In the genomic region with DNA sequence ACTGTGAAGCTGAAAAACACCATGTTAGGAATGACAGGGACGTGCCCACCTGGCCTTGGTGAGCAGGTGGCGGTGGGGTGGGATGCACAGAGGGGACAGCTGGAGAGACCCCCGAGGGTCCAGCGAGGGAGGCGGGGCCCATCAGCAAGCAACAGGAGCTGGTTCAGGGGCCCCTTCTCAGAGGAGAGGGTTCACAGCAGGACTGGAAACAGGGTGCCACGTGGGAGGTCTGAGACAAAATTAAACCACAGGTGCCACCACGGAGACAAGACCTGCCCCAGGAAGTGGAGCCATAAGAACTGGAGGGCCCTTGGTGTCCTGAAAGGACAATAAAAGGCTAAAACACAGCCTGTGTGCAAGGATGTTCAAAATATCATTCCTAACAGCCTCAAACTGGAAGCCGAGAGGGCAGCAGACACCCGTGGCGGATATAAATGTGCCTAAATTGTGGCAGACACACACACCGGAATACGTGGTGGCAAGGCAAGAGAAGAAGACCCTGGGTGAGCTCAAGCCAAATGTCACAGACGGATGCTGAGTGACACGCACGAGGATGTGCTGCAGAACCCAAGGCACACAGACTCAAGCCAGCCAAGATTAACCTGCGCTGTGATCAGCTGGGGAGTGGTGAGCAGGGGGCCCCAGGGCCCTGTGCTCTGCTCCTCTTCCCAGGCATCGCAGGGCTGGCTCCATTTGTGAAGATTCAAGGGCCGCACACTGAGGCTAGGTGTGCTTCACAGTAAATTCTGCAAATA, we compare ENCODE assay signal across 1 cellular context.
TF ChIP-seq lines count a peak whose summit lies in the region.

No MANE protein-coding gene starts in this region.

TF ChIP-seq in WTC11, 78 proteins besides CTCF, POLR2A, EP300 and RAD21 (continued from another document):
- TF ChIP-seq, protein P1, sequence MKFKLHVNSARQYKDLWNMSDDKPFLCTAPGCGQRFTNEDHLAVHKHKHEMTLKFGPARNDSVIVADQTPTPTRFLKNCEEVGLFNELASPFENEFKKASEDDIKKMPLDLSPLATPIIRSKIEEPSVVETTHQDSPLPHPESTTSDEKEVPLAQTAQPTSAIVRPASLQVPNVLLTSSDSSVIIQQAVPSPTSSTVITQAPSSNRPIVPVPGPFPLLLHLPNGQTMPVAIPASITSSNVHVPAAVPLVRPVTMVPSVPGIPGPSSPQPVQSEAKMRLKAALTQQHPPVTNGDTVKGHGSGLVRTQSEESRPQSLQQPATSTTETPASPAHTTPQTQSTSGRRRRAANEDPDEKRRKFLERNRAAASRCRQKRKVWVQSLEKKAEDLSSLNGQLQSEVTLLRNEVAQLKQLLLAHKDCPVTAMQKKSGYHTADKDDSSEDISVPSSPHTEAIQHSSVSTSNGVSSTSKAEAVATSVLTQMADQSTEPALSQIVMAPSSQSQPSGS (CRISPR knock-in tag; IDR thresholded peaks at IDR 0.05; ENCODE audit: borderline replicate concordance, low read depth): no peak
- TF ChIP-seq, protein P2, sequence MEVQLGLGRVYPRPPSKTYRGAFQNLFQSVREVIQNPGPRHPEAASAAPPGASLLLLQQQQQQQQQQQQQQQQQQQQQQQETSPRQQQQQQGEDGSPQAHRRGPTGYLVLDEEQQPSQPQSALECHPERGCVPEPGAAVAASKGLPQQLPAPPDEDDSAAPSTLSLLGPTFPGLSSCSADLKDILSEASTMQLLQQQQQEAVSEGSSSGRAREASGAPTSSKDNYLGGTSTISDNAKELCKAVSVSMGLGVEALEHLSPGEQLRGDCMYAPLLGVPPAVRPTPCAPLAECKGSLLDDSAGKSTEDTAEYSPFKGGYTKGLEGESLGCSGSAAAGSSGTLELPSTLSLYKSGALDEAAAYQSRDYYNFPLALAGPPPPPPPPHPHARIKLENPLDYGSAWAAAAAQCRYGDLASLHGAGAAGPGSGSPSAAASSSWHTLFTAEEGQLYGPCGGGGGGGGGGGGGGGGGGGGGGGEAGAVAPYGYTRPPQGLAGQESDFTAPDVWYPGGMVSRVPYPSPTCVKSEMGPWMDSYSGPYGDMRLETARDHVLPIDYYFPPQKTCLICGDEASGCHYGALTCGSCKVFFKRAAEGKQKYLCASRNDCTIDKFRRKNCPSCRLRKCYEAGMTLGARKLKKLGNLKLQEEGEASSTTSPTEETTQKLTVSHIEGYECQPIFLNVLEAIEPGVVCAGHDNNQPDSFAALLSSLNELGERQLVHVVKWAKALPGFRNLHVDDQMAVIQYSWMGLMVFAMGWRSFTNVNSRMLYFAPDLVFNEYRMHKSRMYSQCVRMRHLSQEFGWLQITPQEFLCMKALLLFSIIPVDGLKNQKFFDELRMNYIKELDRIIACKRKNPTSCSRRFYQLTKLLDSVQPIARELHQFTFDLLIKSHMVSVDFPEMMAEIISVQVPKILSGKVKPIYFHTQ (CRISPR knock-in tag; IDR thresholded peaks at IDR 0.05): no peak
- TF ChIP-seq, protein P3, sequence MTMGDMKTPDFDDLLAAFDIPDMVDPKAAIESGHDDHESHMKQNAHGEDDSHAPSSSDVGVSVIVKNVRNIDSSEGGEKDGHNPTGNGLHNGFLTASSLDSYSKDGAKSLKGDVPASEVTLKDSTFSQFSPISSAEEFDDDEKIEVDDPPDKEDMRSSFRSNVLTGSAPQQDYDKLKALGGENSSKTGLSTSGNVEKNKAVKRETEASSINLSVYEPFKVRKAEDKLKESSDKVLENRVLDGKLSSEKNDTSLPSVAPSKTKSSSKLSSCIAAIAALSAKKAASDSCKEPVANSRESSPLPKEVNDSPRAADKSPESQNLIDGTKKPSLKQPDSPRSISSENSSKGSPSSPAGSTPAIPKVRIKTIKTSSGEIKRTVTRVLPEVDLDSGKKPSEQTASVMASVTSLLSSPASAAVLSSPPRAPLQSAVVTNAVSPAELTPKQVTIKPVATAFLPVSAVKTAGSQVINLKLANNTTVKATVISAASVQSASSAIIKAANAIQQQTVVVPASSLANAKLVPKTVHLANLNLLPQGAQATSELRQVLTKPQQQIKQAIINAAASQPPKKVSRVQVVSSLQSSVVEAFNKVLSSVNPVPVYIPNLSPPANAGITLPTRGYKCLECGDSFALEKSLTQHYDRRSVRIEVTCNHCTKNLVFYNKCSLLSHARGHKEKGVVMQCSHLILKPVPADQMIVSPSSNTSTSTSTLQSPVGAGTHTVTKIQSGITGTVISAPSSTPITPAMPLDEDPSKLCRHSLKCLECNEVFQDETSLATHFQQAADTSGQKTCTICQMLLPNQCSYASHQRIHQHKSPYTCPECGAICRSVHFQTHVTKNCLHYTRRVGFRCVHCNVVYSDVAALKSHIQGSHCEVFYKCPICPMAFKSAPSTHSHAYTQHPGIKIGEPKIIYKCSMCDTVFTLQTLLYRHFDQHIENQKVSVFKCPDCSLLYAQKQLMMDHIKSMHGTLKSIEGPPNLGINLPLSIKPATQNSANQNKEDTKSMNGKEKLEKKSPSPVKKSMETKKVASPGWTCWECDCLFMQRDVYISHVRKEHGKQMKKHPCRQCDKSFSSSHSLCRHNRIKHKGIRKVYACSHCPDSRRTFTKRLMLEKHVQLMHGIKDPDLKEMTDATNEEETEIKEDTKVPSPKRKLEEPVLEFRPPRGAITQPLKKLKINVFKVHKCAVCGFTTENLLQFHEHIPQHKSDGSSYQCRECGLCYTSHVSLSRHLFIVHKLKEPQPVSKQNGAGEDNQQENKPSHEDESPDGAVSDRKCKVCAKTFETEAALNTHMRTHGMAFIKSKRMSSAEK (CRISPR knock-in tag; IDR thresholded peaks at IDR 0.05; ENCODE audit: borderline replicate concordance): no peak
- TF ChIP-seq, protein P4, sequence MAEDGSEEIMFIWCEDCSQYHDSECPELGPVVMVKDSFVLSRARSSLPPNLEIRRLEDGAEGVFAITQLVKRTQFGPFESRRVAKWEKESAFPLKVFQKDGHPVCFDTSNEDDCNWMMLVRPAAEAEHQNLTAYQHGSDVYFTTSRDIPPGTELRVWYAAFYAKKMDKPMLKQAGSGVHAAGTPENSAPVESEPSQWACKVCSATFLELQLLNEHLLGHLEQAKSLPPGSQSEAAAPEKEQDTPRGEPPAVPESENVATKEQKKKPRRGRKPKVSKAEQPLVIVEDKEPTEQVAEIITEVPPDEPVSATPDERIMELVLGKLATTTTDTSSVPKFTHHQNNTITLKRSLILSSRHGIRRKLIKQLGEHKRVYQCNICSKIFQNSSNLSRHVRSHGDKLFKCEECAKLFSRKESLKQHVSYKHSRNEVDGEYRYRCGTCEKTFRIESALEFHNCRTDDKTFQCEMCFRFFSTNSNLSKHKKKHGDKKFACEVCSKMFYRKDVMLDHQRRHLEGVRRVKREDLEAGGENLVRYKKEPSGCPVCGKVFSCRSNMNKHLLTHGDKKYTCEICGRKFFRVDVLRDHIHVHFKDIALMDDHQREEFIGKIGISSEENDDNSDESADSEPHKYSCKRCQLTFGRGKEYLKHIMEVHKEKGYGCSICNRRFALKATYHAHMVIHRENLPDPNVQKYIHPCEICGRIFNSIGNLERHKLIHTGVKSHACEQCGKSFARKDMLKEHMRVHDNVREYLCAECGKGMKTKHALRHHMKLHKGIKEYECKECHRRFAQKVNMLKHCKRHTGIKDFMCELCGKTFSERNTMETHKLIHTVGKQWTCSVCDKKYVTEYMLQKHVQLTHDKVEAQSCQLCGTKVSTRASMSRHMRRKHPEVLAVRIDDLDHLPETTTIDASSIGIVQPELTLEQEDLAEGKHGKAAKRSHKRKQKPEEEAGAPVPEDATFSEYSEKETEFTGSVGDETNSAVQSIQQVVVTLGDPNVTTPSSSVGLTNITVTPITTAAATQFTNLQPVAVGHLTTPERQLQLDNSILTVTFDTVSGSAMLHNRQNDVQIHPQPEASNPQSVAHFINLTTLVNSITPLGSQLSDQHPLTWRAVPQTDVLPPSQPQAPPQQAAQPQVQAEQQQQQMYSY (CRISPR knock-in tag; IDR thresholded peaks at IDR 0.05): no peak
- TF ChIP-seq NFYB (CRISPR knock-in tag; conservative IDR thresholded peaks at IDR 0.05; ENCODE audit: low read depth) (no peak), ZNF396 (CRISPR knock-in tag; IDR thresholded peaks at IDR 0.05; ENCODE audit: borderline replicate concordance) (no peak)
TF ChIP-seq in WTC11: peak in this region for 0.
